ENCODE assay signal across 3 cellular contexts in the genomic region with DNA sequence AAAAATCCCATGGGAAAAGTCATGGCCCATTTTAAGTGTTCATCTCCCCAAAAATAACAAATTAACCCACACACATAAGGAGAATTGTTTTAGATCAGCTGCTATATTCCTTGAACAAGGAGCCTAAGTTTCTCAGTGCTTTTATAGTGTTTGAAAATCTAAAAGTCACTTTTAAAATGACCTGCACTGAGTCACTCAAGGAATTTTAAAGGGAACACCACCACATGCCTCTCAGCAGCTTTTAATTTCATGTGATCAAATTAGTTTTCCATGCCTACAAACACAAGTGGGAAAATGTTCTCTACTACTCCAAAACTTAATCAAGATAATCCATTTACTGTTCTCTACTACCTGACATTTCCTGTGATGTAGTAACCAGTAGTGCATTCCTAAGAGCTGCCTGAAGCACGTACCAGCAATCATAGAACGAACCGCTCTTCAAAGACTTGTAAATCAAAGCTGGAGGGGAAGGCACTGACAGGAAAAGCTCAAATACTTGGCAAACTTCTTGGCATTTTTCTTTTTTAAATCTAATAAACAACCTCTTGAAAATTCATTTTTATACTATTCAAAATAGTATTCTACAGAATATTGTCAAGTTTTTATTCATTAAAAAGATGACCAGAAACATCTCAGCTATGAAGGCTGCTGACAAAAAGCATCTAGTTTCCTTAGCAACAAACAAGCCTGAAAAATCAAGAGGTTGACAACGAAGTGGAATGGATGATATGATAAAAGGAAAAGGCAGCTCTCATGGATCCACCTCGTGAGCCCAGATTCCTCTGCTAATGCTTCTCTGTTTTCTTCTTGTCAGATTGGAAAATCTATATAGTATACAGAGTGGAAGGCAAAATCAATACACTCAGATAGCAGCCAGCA.
A peak's percentile ranks its signal among the peaks of the same experiment; 100 is the strongest.
TF ChIP-seq lines count a peak whose summit lies in the region.

No MANE protein-coding gene starts in this region.

TF ChIP-seq in SK-N-SH treated with all-trans-retinoic acid at 6 μM for 48 hours, 23 proteins besides CTCF, POLR2A, EP300 and RAD21 (continues in another document):
- TF ChIP-seq OSR1 (CRISPR knock-in tag; IDR thresholded peaks at IDR 0.05) (no peak), ZNF8 (CRISPR knock-in tag; IDR thresholded peaks at IDR 0.05) (no peak), CSDC2 (CRISPR knock-in tag; IDR thresholded peaks at IDR 0.05) (no peak; the same call in 1 of the 2 replicates), TOX (CRISPR knock-in tag; IDR thresholded peaks at IDR 0.05; ENCODE audit: borderline replicate concordance) (no peak), ZNF565 (CRISPR knock-in tag; conservative IDR thresholded peaks at IDR 0.05; ENCODE audit: low read depth) (no peak), PPARA (CRISPR knock-in tag; IDR thresholded peaks at IDR 0.05; ENCODE audit: borderline replicate concordance) (no peak), ISL1 (CRISPR knock-in tag; IDR thresholded peaks at IDR 0.05) (peak; percentile 90), ZFP30 (CRISPR knock-in tag; IDR thresholded peaks at IDR 0.05) (no peak), ZFP3 (CRISPR knock-in tag; IDR thresholded peaks at IDR 0.05) (0 out of 2 replicates have a peak, but pooled peaks have one; percentile 37), ZNF70 (CRISPR knock-in tag; IDR thresholded peaks at IDR 0.05) (no peak), ZC3H10 (CRISPR knock-in tag; IDR thresholded peaks at IDR 0.05) (no peak), RARB (CRISPR knock-in tag; IDR thresholded peaks at IDR 0.05) (no peak)
- TF ChIP-seq, protein P1, sequence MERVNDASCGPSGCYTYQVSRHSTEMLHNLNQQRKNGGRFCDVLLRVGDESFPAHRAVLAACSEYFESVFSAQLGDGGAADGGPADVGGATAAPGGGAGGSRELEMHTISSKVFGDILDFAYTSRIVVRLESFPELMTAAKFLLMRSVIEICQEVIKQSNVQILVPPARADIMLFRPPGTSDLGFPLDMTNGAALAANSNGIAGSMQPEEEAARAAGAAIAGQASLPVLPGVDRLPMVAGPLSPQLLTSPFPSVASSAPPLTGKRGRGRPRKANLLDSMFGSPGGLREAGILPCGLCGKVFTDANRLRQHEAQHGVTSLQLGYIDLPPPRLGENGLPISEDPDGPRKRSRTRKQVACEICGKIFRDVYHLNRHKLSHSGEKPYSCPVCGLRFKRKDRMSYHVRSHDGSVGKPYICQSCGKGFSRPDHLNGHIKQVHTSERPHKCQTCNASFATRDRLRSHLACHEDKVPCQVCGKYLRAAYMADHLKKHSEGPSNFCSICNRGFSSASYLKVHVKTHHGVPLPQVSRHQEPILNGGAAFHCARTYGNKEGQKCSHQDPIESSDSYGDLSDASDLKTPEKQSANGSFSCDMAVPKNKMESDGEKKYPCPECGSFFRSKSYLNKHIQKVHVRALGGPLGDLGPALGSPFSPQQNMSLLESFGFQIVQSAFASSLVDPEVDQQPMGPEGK (CRISPR knock-in tag; IDR thresholded peaks at IDR 0.05; ENCODE audit: borderline replicate concordance) = no peak; the same call in 1 of the 2 replicates
- TF ChIP-seq, protein P2, sequence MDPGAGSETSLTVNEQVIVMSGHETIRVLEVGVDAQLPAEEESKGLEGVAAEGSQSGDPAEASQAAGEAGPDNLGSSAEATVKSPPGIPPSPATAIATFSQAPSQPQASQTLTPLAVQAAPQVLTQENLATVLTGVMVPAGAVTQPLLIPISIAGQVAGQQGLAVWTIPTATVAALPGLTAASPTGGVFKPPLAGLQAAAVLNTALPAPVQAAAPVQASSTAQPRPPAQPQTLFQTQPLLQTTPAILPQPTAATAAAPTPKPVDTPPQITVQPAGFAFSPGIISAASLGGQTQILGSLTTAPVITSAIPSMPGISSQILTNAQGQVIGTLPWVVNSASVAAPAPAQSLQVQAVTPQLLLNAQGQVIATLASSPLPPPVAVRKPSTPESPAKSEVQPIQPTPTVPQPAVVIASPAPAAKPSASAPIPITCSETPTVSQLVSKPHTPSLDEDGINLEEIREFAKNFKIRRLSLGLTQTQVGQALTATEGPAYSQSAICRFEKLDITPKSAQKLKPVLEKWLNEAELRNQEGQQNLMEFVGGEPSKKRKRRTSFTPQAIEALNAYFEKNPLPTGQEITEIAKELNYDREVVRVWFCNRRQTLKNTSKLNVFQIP (CRISPR knock-in tag; IDR thresholded peaks at IDR 0.05; ENCODE audit: borderline replicate concordance, low read depth) = no peak
- TF ChIP-seq, protein P3, sequence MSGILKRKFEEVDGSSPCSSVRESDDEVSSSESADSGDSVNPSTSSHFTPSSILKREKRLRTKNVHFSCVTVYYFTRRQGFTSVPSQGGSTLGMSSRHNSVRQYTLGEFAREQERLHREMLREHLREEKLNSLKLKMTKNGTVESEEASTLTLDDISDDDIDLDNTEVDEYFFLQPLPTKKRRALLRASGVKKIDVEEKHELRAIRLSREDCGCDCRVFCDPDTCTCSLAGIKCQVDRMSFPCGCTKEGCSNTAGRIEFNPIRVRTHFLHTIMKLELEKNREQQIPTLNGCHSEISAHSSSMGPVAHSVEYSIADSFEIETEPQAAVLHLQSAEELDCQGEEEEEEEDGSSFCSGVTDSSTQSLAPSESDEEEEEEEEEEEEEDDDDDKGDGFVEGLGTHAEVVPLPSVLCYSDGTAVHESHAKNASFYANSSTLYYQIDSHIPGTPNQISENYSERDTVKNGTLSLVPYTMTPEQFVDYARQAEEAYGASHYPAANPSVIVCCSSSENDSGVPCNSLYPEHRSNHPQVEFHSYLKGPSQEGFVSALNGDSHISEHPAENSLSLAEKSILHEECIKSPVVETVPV (CRISPR knock-in tag; IDR thresholded peaks at IDR 0.05) = no peak

TF ChIP-seq in SK-N-SH, 30 proteins besides CTCF, POLR2A, EP300 and RAD21 (continues in another document):
- TF ChIP-seq SIN3A (IDR thresholded peaks at IDR 0.05; ENCODE audit: borderline replicate concordance, low read depth, low read length) = no peak
- no peak for TF ChIP-seq POLR2AphosphoS5 (IDR thresholded peaks at IDR 0.05; ENCODE audit: low read depth, low read length)
- TF ChIP-seq, protein P4, sequence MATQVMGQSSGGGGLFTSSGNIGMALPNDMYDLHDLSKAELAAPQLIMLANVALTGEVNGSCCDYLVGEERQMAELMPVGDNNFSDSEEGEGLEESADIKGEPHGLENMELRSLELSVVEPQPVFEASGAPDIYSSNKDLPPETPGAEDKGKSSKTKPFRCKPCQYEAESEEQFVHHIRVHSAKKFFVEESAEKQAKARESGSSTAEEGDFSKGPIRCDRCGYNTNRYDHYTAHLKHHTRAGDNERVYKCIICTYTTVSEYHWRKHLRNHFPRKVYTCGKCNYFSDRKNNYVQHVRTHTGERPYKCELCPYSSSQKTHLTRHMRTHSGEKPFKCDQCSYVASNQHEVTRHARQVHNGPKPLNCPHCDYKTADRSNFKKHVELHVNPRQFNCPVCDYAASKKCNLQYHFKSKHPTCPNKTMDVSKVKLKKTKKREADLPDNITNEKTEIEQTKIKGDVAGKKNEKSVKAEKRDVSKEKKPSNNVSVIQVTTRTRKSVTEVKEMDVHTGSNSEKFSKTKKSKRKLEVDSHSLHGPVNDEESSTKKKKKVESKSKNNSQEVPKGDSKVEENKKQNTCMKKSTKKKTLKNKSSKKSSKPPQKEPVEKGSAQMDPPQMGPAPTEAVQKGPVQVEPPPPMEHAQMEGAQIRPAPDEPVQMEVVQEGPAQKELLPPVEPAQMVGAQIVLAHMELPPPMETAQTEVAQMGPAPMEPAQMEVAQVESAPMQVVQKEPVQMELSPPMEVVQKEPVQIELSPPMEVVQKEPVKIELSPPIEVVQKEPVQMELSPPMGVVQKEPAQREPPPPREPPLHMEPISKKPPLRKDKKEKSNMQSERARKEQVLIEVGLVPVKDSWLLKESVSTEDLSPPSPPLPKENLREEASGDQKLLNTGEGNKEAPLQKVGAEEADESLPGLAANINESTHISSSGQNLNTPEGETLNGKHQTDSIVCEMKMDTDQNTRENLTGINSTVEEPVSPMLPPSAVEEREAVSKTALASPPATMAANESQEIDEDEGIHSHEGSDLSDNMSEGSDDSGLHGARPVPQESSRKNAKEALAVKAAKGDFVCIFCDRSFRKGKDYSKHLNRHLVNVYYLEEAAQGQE (IDR thresholded peaks at IDR 0.05; ENCODE audit: low read depth, low read length) = no peak
- no peak for TF ChIP-seq GATA2 (CRISPR knock-in tag; IDR thresholded peaks at IDR 0.05)
- no peak for TF ChIP-seq RXRA (IDR thresholded peaks at IDR 0.05; ENCODE audit: borderline replicate concordance, low read depth)
- no peak for TF ChIP-seq MXI1 (IDR thresholded peaks at IDR 0.05; ENCODE audit: low read depth, low read length)
- no peak for TF ChIP-seq TCF12 (IDR thresholded peaks at IDR 0.05)
- TF ChIP-seq, protein P5, sequence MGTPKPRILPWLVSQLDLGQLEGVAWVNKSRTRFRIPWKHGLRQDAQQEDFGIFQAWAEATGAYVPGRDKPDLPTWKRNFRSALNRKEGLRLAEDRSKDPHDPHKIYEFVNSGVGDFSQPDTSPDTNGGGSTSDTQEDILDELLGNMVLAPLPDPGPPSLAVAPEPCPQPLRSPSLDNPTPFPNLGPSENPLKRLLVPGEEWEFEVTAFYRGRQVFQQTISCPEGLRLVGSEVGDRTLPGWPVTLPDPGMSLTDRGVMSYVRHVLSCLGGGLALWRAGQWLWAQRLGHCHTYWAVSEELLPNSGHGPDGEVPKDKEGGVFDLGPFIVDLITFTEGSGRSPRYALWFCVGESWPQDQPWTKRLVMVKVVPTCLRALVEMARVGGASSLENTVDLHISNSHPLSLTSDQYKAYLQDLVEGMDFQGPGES (IDR thresholded peaks at IDR 0.05; ENCODE audit: low read depth, low read length) = no peak
- TF ChIP-seq GABPA (IDR thresholded peaks at IDR 0.05; ENCODE audit: low read depth) = no peak
- no peak for TF ChIP-seq NFIC (IDR thresholded peaks at IDR 0.05; ENCODE audit: borderline replicate concordance)
- TF ChIP-seq RCOR1 (IDR thresholded peaks at IDR 0.05; ENCODE audit: low read length) = no peak
- no peak for TF ChIP-seq YY1 (IDR thresholded peaks at IDR 0.05; ENCODE audit: low read depth)
- TF ChIP-seq ELF1 (IDR thresholded peaks at IDR 0.05) = no peak
- TF ChIP-seq CHD2 (IDR thresholded peaks at IDR 0.05; ENCODE audit: low read length, partially characterized antibody) = no peak
- TF ChIP-seq EZH2phosphoT487 (IDR thresholded peaks at IDR 0.05; ENCODE audit: borderline replicate concordance, low read depth) = no peak
- TF ChIP-seq MEF2A (IDR thresholded peaks at IDR 0.05; ENCODE audit: borderline replicate concordance, low read depth) = no peak
- no peak for TF ChIP-seq NRF1 (IDR thresholded peaks at IDR 0.05; ENCODE audit: low read depth, low read length)
- no peak for TF ChIP-seq SMC3 (IDR thresholded peaks at IDR 0.05; ENCODE audit: low read depth, low read length)
- no peak for TF ChIP-seq TAF1 (IDR thresholded peaks at IDR 0.05; ENCODE audit: borderline replicate concordance, low read depth, low read length)

TF ChIP-seq in IMR-90, 13 proteins besides CTCF, POLR2A, EP300 and RAD21:
- no peak for TF ChIP-seq MAZ (IDR thresholded peaks at IDR 0.05; ENCODE audit: borderline replicate concordance, low read depth, low read length)
- TF ChIP-seq SMC3 (IDR thresholded peaks at IDR 0.05; ENCODE audit: low read depth, low read length) = no peak
- no peak for TF ChIP-seq MXI1 (IDR thresholded peaks at IDR 0.05; ENCODE audit: borderline replicate concordance, low read depth, low read length)
- no peak for TF ChIP-seq CEBPB (IDR thresholded peaks at IDR 0.05; ENCODE audit: low read depth, low read length)
- TF ChIP-seq, protein P6, sequence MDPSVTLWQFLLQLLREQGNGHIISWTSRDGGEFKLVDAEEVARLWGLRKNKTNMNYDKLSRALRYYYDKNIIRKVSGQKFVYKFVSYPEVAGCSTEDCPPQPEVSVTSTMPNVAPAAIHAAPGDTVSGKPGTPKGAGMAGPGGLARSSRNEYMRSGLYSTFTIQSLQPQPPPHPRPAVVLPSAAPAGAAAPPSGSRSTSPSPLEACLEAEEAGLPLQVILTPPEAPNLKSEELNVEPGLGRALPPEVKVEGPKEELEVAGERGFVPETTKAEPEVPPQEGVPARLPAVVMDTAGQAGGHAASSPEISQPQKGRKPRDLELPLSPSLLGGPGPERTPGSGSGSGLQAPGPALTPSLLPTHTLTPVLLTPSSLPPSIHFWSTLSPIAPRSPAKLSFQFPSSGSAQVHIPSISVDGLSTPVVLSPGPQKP (IDR thresholded peaks at IDR 0.05; ENCODE audit: borderline replicate concordance, low read depth, low read length) = no peak
- TF ChIP-seq RFX5 (IDR thresholded peaks at IDR 0.05; ENCODE audit: low read depth, low read length) = no peak
- no peak for TF ChIP-seq NFE2L2 (IDR thresholded peaks at IDR 0.05; ENCODE audit: low read depth, low read length)
- TF ChIP-seq RCOR1 (IDR thresholded peaks at IDR 0.05; ENCODE audit: insufficient replicate concordance, low read length) = no peak
- TF ChIP-seq CHD1 (IDR thresholded peaks at IDR 0.05; ENCODE audit: low read depth, low read length) = no peak
- TF ChIP-seq FOS (IDR thresholded peaks at IDR 0.05; ENCODE audit: low read depth, low read length) = no peak
- TF ChIP-seq, protein P7, sequence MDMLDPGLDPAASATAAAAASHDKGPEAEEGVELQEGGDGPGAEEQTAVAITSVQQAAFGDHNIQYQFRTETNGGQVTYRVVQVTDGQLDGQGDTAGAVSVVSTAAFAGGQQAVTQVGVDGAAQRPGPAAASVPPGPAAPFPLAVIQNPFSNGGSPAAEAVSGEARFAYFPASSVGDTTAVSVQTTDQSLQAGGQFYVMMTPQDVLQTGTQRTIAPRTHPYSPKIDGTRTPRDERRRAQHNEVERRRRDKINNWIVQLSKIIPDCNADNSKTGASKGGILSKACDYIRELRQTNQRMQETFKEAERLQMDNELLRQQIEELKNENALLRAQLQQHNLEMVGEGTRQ (IDR thresholded peaks at IDR 0.05; ENCODE audit: low read depth, low read length) = no peak
- no peak for TF ChIP-seq BHLHE40 (IDR thresholded peaks at IDR 0.05; ENCODE audit: low read depth, low read length)
- TF ChIP-seq MAFK (IDR thresholded peaks at IDR 0.05; ENCODE audit: low read depth, low read length) = no peak
